24 cellular contexts compared by ENCODE assay signal in genomic region chr20:17320456-17320855, GRCh38.
"Had no signal": no experiment of that assay in that cellular context is flagged by ENCODE, and none has a peak within 500 bp of the region (broad histone marks: within the 10 kb centered on the region; RNA-seq: fewer than 3 reads in every experiment).

No MANE protein-coding gene starts in this region.

- DNase-seq: activated CD4-positive, alpha-beta T cell treated with anti-CD3 and anti-CD28 coated beads, Interleukin-2, amount 10 ng/mL, durations not matched to agents 24 days and 14 days; activated CD8-positive, alpha-beta memory T cell treated with anti-CD3 and anti-CD28 coated beads, Interleukin-2, amount 10 ng/mL, durations not matched to agents 7 days and 5 days; activated CD8-positive, alpha-beta T cell treated with anti-CD3 and anti-CD28 coated beads for 36 hours; activated gamma-delta T cell; activated T-cell treated with anti-CD3 and anti-CD28 coated beads for 4 hours; cerebellar nuclear complex; endodermal cell; foreskin fibroblast; immature natural killer cell; kidney glomerular epithelial cell; left lung; naive thymus-derived CD4-positive, alpha-beta T cell; spleen; stimulated activated CD4-positive, alpha-beta T cell treated with anti-CD3 and anti-CD28 coated beads, Interleukin-4, amount 100 ng/mL, for 1 hour; stimulated activated naive CD4-positive, alpha-beta T cell; upper lobe of right lung had no signal

- H3K27ac Mint-ChIP-seq: activated CD4-positive, alpha-beta T cell treated with anti-CD3 and anti-CD28 coated beads, Interleukin-2, amount 10 ng/mL, durations not matched to agents 24 days and 14 days; activated CD8-positive, alpha-beta memory T cell treated with anti-CD3 and anti-CD28 coated beads, Interleukin-2, amount 10 ng/mL, durations not matched to agents 7 days and 5 days; activated CD8-positive, alpha-beta T cell treated with anti-CD3 and anti-CD28 coated beads for 36 hours; activated naive CD4-positive, alpha-beta T cell treated with anti-CD3 and anti-CD28 coated beads, Interleukin-2, amount 50 U/mL, for 72 hours; activated T-helper 1 cell treated with anti-CD3 and anti-CD28 coated beads, Interleukin-12 subunit alpha, Interleukin-12 subunit beta, Interleukin-2, Interleukin-4 antibody, amounts not matched to agents 30 ng/mL and 10 ng/mL and 1 ng/mL, durations not matched to agents 14 hours and 24 hours and 36 hours; endodermal cell; immature natural killer cell; naive thymus-derived CD4-positive, alpha-beta T cell; progenitor cell of endocrine pancreas had no signal

- H3K4me1 ChIP-seq: breast epithelium, left lung, spleen, upper lobe of right lung had no signal

- H3K9me3 ChIP-seq: breast epithelium, left lung, spleen, upper lobe of right lung had no signal

- H3K4me2 ChIP-seq: hepatocyte had no signal

- H3K27ac ChIP-seq: breast epithelium, coronary artery, hepatocyte, left lung, spleen, upper lobe of right lung, VCaP had no signal

- H3K4me3 ChIP-seq: breast epithelium, coronary artery, hepatocyte, left lung, spleen, upper lobe of right lung had no signal

- H3K36me3 ChIP-seq: breast epithelium, left lung, spleen, upper lobe of right lung had no signal

- H3K9me3 Mint-ChIP-seq: activated CD4-positive, alpha-beta T cell treated with anti-CD3 and anti-CD28 coated beads, Interleukin-2, amount 10 ng/mL, durations not matched to agents 24 days and 14 days; activated CD8-positive, alpha-beta T cell treated with anti-CD3 and anti-CD28 coated beads for 36 hours; activated naive CD4-positive, alpha-beta T cell treated with anti-CD3 and anti-CD28 coated beads, Interleukin-2, amount 50 U/mL, for 72 hours; activated T-helper 1 cell treated with anti-CD3 and anti-CD28 coated beads, Interleukin-12 subunit alpha, Interleukin-12 subunit beta, Interleukin-2, Interleukin-4 antibody, amounts not matched to agents 30 ng/mL and 10 ng/mL and 1 ng/mL, durations not matched to agents 14 hours and 24 hours and 36 hours; endodermal cell; neural crest cell had no signal

- H3K4me3 Mint-ChIP-seq: activated CD4-positive, alpha-beta T cell treated with anti-CD3 and anti-CD28 coated beads, Interleukin-2, amount 10 ng/mL, durations not matched to agents 24 days and 14 days; activated CD8-positive, alpha-beta memory T cell treated with anti-CD3 and anti-CD28 coated beads, Interleukin-2, amount 10 ng/mL, durations not matched to agents 7 days and 5 days; activated CD8-positive, alpha-beta T cell treated with anti-CD3 and anti-CD28 coated beads for 36 hours; activated T-helper 1 cell treated with anti-CD3 and anti-CD28 coated beads, Interleukin-12 subunit alpha, Interleukin-12 subunit beta, Interleukin-2, Interleukin-4 antibody, amounts not matched to agents 30 ng/mL and 10 ng/mL and 1 ng/mL, durations not matched to agents 14 hours and 24 hours and 36 hours; endodermal cell; immature natural killer cell; naive thymus-derived CD4-positive, alpha-beta T cell; neural crest cell had no signal

- H2AFZ ChIP-seq: hepatocyte had no signal

- H3K36me3 Mint-ChIP-seq: activated CD8-positive, alpha-beta memory T cell treated with anti-CD3 and anti-CD28 coated beads, Interleukin-2, amount 10 ng/mL, durations not matched to agents 7 days and 5 days; activated naive CD4-positive, alpha-beta T cell treated with anti-CD3 and anti-CD28 coated beads, Interleukin-2, amount 50 U/mL, for 72 hours; immature natural killer cell; naive thymus-derived CD4-positive, alpha-beta T cell had no signal

- H3K79me2 ChIP-seq: hepatocyte had no signal

- H3K4me1 Mint-ChIP-seq: activated CD4-positive, alpha-beta T cell treated with anti-CD3 and anti-CD28 coated beads, Interleukin-2, amount 10 ng/mL, durations not matched to agents 24 days and 14 days; activated CD8-positive, alpha-beta memory T cell treated with anti-CD3 and anti-CD28 coated beads, Interleukin-2, amount 10 ng/mL, durations not matched to agents 7 days and 5 days; immature natural killer cell; naive thymus-derived CD4-positive, alpha-beta T cell had no signal
